Comparison of ENCODE assay signal across 15 cellular contexts in genomic region chr3:107797586-107797985, GRCh38.
A peak's percentile ranks its signal among the peaks of the same experiment; 100 is the strongest.
DNase-seq lines count a peak whose midpoint lies in the region; ATAC-seq, FAIRE-seq and TF ChIP-seq lines count a peak whose summit lies in the region.
"Had no signal": no experiment of that assay in that cellular context is flagged by ENCODE, and none has a peak within 500 bp of the region (broad histone marks: within the 10 kb centered on the region; RNA-seq: fewer than 3 reads in every experiment).

No MANE protein-coding gene starts in this region.

- H3K9me3 Mint-ChIP-seq in activated naive CD4-positive, alpha-beta T cell treated with anti-CD3 and anti-CD28 coated beads, Interleukin-2, amount 50 U/mL, for 24 hours = no peaks in the 10 kb centered on the region
- H3K9me3 Mint-ChIP-seq: IgD-negative memory B cell had no signal

- H3K4me1 Mint-ChIP-seq in activated naive CD4-positive, alpha-beta T cell treated with anti-CD3 and anti-CD28 coated beads, Interleukin-2, amount 50 U/mL, for 24 hours = peaks cover 22% of the 10 kb centered on the region

- intact Hi-C loops in pancreas (cut with DNase I) = no loop called here

- no peak for FAIRE-seq in pancreas (lab: Jason Lieb, UNC)
- FAIRE-seq: A204.1 had no signal

- no peak for TF ChIP-seq CTCF in epithelial cell of esophagus (IDR thresholded peaks at IDR 0.05; ENCODE audit: insufficient read depth, low read depth, low read length, missing control alignments)
- TF ChIP-seq CTCF in thoracic aorta (IDR thresholded peaks at IDR 0.05) = no peak
- no peak for TF ChIP-seq CTCF in pancreas (IDR thresholded peaks at IDR 0.05)

- H3K4me1 ChIP-seq in thoracic aorta (ENCODE audit: control insufficient read depth in 1 of 2, low read depth in 2 of 2) (peaks cover 32 to 52% of the 10 kb centered on the region in 2 donors), pancreas (peaks cover 0 to 10% (median 3%) of the 10 kb centered on the region in 3 donors)
- H3K4me1 ChIP-seq: Peyer's patch had no signal

- H3K4me3 ChIP-seq in epithelial cell of esophagus (ENCODE audit: low read length) (no peak overlapping the region), thoracic aorta (no peak overlapping the region), pancreas (no peak overlapping the region)
- H3K4me3 ChIP-seq: Peyer's patch had no signal

- no peaks in the 10 kb centered on the region for H3K27me3 ChIP-seq in thoracic aorta (replicated peaks; ENCODE audit: insufficient read depth)
- no peaks in the 10 kb centered on the region for H3K27me3 ChIP-seq in pancreas
- H3K27me3 ChIP-seq: Peyer's patch had no signal

- no peak overlapping the region for H3K4me3 Mint-ChIP-seq in activated naive CD4-positive, alpha-beta T cell treated with anti-CD3 and anti-CD28 coated beads, Interleukin-2, amount 50 U/mL, for 24 hours
- H3K4me3 Mint-ChIP-seq: IgD-negative memory B cell had no signal

- H3K27ac ChIP-seq in thoracic aorta (peak overlapping the region; percentile 57 to 89), pancreas (no peak overlapping the region)
- H3K27ac ChIP-seq: C4-2B, Peyer's patch had no signal

- no peak for ATAC-seq in thoracic aorta (ENCODE audit: insufficient number of reproducible peaks, low FRiP score, low read depth)
- ATAC-seq in pancreas = no peak

- WGBS in pancreas, 2 donors = 97% methylated on average over 1 of the region's 1 CpG

- H3K9me3 ChIP-seq in thoracic aorta = no peaks in the 10 kb centered on the region
- no peaks in the 10 kb centered on the region for H3K9me3 ChIP-seq in pancreas
- H3K9me3 ChIP-seq: Peyer's patch had no signal

- no peaks in the 10 kb centered on the region for H3K27me3 Mint-ChIP-seq in activated naive CD4-positive, alpha-beta T cell treated with anti-CD3 and anti-CD28 coated beads, Interleukin-2, amount 50 U/mL, for 24 hours
- H3K27me3 Mint-ChIP-seq: IgD-negative memory B cell had no signal

- H3K36me3 Mint-ChIP-seq in activated naive CD4-positive, alpha-beta T cell treated with anti-CD3 and anti-CD28 coated beads, Interleukin-2, amount 50 U/mL, for 24 hours = peaks cover 16% of the 10 kb centered on the region

- peaks cover 15% of the 10 kb centered on the region for H3K36me3 ChIP-seq in thoracic aorta
- peaks cover 0 to 23% (median 16%) of the 10 kb centered on the region in 3 donors for H3K36me3 ChIP-seq in pancreas

- peak overlapping the region; percentile 23 for H3K27ac Mint-ChIP-seq in activated naive CD4-positive, alpha-beta T cell treated with anti-CD3 and anti-CD28 coated beads, Interleukin-2, amount 50 U/mL, for 24 hours

- no peak for DNase-seq in activated naive CD4-positive, alpha-beta T cell treated with Interleukin-2 at 50 U/mL for 16 hours
- DNase-seq in NCI-H226 = peak; percentile 28
- peak; percentile 52 for DNase-seq in epithelial cell of esophagus (ENCODE audit: low read depth)
- no peak for DNase-seq in thoracic aorta (ENCODE audit: low spot score)
- no peak for DNase-seq in putamen (ENCODE audit: low spot score)
- DNase-seq in pancreas = no peak
- no peak for DNase-seq in NCI-H2227 treated with DMSO at 0.1 percent for 48 hours (lab: John Stamatoyannopoulos, UW)
- DNase-seq: NCI-H510A, NCI-H82, Peyer's patch, SIG-M5 had no signal

Comparison
In these comparisons a context has a peak if more than half of its experiments do, and no peak if none do; other contexts are left out.
1. DNase-seq: peak in NCI-H226 (single experiment) and epithelial cell of esophagus (single experiment); none in activated naive CD4-positive, alpha-beta T cell treated with Interleukin-2 at 50 U/mL for 16 hours (single experiment), thoracic aorta (single experiment), putamen (single experiment), pancreas (0 of 6) and NCI-H2227 treated with DMSO at 0.1 percent for 48 hours (single experiment).
2. H3K27ac ChIP-seq: peak in thoracic aorta (2 of 2); none in pancreas (0 of 4).